2 cellular contexts compared by ENCODE assay signal in the genomic region with DNA sequence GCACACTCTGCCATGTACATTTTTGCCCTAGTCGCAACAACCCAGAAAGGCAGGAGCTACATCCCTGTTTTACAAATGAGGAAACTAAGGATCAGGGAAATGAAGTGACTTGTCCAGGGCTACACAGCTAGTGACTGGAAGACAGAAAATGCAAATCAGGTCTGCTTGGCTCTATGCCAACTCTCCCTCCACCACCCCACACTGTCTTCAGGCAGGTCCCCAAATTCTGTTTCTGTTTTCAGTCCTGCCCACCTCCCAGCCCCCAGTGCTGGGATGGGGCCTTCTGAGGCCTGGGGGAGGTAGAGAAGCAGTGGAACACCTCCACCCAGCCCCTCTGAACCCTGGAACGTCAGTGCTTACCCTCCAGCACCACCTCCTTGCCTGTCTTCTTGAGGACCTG.
TF ChIP-seq lines count a peak whose summit lies in the region.

No MANE protein-coding gene starts in this region.

TF ChIP-seq in SK-N-SH, 30 proteins besides CTCF, POLR2A, EP300 and RAD21 (continued from another document):
- TF ChIP-seq PBX3 (IDR thresholded peaks at IDR 0.05) = no peak
- no peak for TF ChIP-seq TEAD4 (IDR thresholded peaks at IDR 0.05; ENCODE audit: borderline replicate concordance, insufficient read depth)
TF ChIP-seq in SK-N-SH: peak in this region for 1.

TF ChIP-seq in SK-N-SH treated with all-trans-retinoic acid at 6 μM for 48 hours, 23 proteins besides CTCF, POLR2A, EP300 and RAD21 (continued from another document):
- TF ChIP-seq, protein P1, sequence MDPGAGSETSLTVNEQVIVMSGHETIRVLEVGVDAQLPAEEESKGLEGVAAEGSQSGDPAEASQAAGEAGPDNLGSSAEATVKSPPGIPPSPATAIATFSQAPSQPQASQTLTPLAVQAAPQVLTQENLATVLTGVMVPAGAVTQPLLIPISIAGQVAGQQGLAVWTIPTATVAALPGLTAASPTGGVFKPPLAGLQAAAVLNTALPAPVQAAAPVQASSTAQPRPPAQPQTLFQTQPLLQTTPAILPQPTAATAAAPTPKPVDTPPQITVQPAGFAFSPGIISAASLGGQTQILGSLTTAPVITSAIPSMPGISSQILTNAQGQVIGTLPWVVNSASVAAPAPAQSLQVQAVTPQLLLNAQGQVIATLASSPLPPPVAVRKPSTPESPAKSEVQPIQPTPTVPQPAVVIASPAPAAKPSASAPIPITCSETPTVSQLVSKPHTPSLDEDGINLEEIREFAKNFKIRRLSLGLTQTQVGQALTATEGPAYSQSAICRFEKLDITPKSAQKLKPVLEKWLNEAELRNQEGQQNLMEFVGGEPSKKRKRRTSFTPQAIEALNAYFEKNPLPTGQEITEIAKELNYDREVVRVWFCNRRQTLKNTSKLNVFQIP (CRISPR knock-in tag; IDR thresholded peaks at IDR 0.05; ENCODE audit: borderline replicate concordance, low read depth) = no peak
- no peak for TF ChIP-seq CSRNP3 (CRISPR knock-in tag; IDR thresholded peaks at IDR 0.05)
